In the genomic region with DNA sequence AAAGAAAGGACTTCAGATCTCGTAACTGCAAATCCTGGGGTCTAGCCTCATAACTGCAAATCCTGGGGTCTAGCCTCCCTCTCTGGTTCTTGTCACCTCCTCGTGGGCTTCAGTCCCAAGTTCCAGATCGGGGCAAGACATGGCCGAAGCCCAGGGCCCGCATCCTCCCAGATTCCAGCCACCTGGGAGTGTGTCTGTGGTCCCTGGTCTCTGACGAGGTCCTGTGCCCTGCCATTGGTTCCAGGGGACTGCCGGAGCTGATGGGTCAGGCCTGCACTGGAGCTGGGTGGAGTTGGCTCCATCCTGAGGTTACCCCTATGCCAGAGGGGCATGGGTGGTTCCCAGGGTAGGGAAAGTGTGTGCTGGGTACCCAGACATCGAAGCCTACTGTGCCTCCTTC, we compare ENCODE assay signal across 19 cellular contexts. TPM values are rescaled to one million over a fixed set of nuclear protein-coding genes. Genes with fewer than 3 reads are reported as not detected.
DNase-seq lines count a peak whose midpoint lies in the region; ATAC-seq, FAIRE-seq and TF ChIP-seq lines count a peak whose summit lies in the region.
"Had no signal": no experiment of that assay in that cellular context is flagged by ENCODE, and none has a peak within 500 bp of the region (broad histone marks: within the 10 kb centered on the region; RNA-seq: fewer than 3 reads in every experiment).

No MANE protein-coding gene starts in this region.

- H3K4me1 ChIP-seq in HepG2 (ENCODE audit: insufficient read depth, low read length): no peaks in the 10 kb centered on the region
- no peaks in the 10 kb centered on the region for H3K4me1 ChIP-seq in uterus
- H3K4me1 ChIP-seq: Caco-2, HAP-1 had no signal

- ATAC-seq in activated naive CD8-positive, alpha-beta T cell treated with anti-CD3 and anti-CD28 coated beads, Interleukin-2, amount 10 ng/mL, durations not matched to agents 7 days and 5 days (ENCODE audit: low read depth): no peak
- ATAC-seq in activated naive CD8-positive, alpha-beta T cell treated with anti-CD3 and anti-CD28 coated beads, Interleukin-2, amount 50 U/mL, for 24 hours: no peak
- ATAC-seq in HepG2 (no peak), sciatic nerve (no peak), GM21526 (IDR thresholded peaks at IDR 0.05; ENCODE audit: low FRiP score, unreplicated experiment) (no peak)

- peak; percentile 15 for DNase-seq in activated naive CD8-positive, alpha-beta T cell treated with anti-CD3 and anti-CD28 coated beads, Interleukin-2, amount 10 ng/mL, durations not matched to agents 7 days and 5 days
- no peak for DNase-seq in activated naive CD8-positive, alpha-beta T cell treated with anti-CD3 and anti-CD28 coated beads, Interleukin-2, amount 50 U/mL, for 24 hours
- DNase-seq in HCEC 1CT (peak; percentile 9), HepG2 (ENCODE audit: low spot score) (no peak), sciatic nerve (ENCODE audit: low spot score) (peak; percentile 34), uterus (no peak), epidermal melanocyte (ENCODE audit: insufficient read length, low spot score) (no peak)
- DNase-seq: 8988T, AML-193, DND-41, GDM1, HFFc6 had no signal

- H4K20me1 ChIP-seq in HepG2 (ENCODE audit: insufficient read depth, low read length): no peaks in the 10 kb centered on the region
- H4K20me1 ChIP-seq: BLaER1 had no signal

- H3K27me3 ChIP-seq in HepG2 (ENCODE audit: control insufficient read depth in 1 of 2, insufficient read depth in 2 of 2, low read length in 2 of 2) (peaks cover 2 to 19% of the 10 kb centered on the region in 2 experiments; a peak in 2 of 5 replicates), uterus (no peaks in the 10 kb centered on the region)
- H3K27me3 ChIP-seq: BLaER1 had no signal

- 13% methylated on average over 5 of the region's 8 CpGs for WGBS in HepG2 (ENCODE audit: low lambda C conversion rate)

- H3K27ac ChIP-seq in HepG2 (ENCODE audit: extremely low read length, insufficient read depth, low read length) (no peak overlapping the region), uterus (no peak overlapping the region)
- H3K27ac ChIP-seq: BLaER1 had no signal

- no peak overlapping the region for H2AFZ ChIP-seq in HepG2 (ENCODE audit: low read length)

- FAIRE-seq in HepG2 (lab: Jason Lieb, UNC): no peak
- FAIRE-seq: GM12892, H1 had no signal

- no peak overlapping the region for H3K4me3 ChIP-seq in HepG2 (replicated peaks in 1 of 3; ENCODE audit: insufficient read depth in 1 of 3, low read depth in 2 of 3, low read length in 3 of 3)
- H3K4me3 ChIP-seq in uterus: no peak overlapping the region
- H3K4me3 ChIP-seq: BLaER1, HAP-1 had no signal

- BruUV-seq in HepG2 (replicated peaks; lab: Mats Ljungman, UMichigan): no TSS peak

- H3K9ac ChIP-seq in HepG2 (ENCODE audit: insufficient read depth, low read depth, low read length): no peak overlapping the region
- H3K9ac ChIP-seq: BLaER1 had no signal

- TF ChIP-seq RAD21 in HepG2 (CRISPR knock-in tag; IDR thresholded peaks at IDR 0.05): no peak

- no peaks in the 10 kb centered on the region for H3K9me3 Mint-ChIP-seq in activated naive CD8-positive, alpha-beta T cell treated with anti-CD3 and anti-CD28 coated beads, Interleukin-2, amount 10 ng/mL, durations not matched to agents 7 days and 5 days
- H3K9me3 Mint-ChIP-seq in activated naive CD8-positive, alpha-beta T cell treated with anti-CD3 and anti-CD28 coated beads, Interleukin-2, amount 50 U/mL, for 24 hours: no peaks in the 10 kb centered on the region
- H3K9me3 Mint-ChIP-seq: CD8-positive, alpha-beta memory T cell; HFFc6 had no signal

- no peak overlapping the region for H3K4me3 Mint-ChIP-seq in activated naive CD8-positive, alpha-beta T cell treated with anti-CD3 and anti-CD28 coated beads, Interleukin-2, amount 10 ng/mL, durations not matched to agents 7 days and 5 days
- H3K4me3 Mint-ChIP-seq in activated naive CD8-positive, alpha-beta T cell treated with anti-CD3 and anti-CD28 coated beads, Interleukin-2, amount 50 U/mL, for 24 hours: no peak overlapping the region
- H3K4me3 Mint-ChIP-seq: CD8-positive, alpha-beta memory T cell; HFFc6 had no signal

- POLR2A ChIA-PET in activated naive CD8-positive, alpha-beta T cell treated with anti-CD3 and anti-CD28 coated beads, Interleukin-2, amount 10 ng/mL, durations not matched to agents 7 days and 5 days (lab: Charles Lee): no interaction called here
- POLR2A ChIA-PET in HepG2 (lab: Yijun Ruan, JAX): no interaction called here

- no peaks in the 10 kb centered on the region for H3K4me1 Mint-ChIP-seq in activated naive CD8-positive, alpha-beta T cell treated with anti-CD3 and anti-CD28 coated beads, Interleukin-2, amount 10 ng/mL, durations not matched to agents 7 days and 5 days
- peaks cover 7% of the 10 kb centered on the region for H3K4me1 Mint-ChIP-seq in activated naive CD8-positive, alpha-beta T cell treated with anti-CD3 and anti-CD28 coated beads, Interleukin-2, amount 50 U/mL, for 24 hours

- no peak overlapping the region for H3K27ac Mint-ChIP-seq in activated naive CD8-positive, alpha-beta T cell treated with anti-CD3 and anti-CD28 coated beads, Interleukin-2, amount 10 ng/mL, durations not matched to agents 7 days and 5 days
- no peak overlapping the region for H3K27ac Mint-ChIP-seq in activated naive CD8-positive, alpha-beta T cell treated with anti-CD3 and anti-CD28 coated beads, Interleukin-2, amount 50 U/mL, for 24 hours
- H3K27ac Mint-ChIP-seq: CD8-positive, alpha-beta memory T cell; HFFc6 had no signal

- no peak overlapping the region for H3K4me2 ChIP-seq in HepG2 (ENCODE audit: low read depth, low read length)
- H3K4me2 ChIP-seq: BLaER1 had no signal

- intact Hi-C loops in HepG2 (cut with micrococcal nuclease; ENCODE audit: unreplicated experiment) (no loop called here), sciatic nerve (cut with DNase I) (no loop called here), uterus (cut with DNase I; ENCODE audit: low total_unique reads) (no loop called here)

- H3K27me3 Mint-ChIP-seq in activated naive CD8-positive, alpha-beta T cell treated with anti-CD3 and anti-CD28 coated beads, Interleukin-2, amount 10 ng/mL, durations not matched to agents 7 days and 5 days: no peaks in the 10 kb centered on the region
- H3K27me3 Mint-ChIP-seq in activated naive CD8-positive, alpha-beta T cell treated with anti-CD3 and anti-CD28 coated beads, Interleukin-2, amount 50 U/mL, for 24 hours: peaks cover 5% of the 10 kb centered on the region

- H3K79me2 ChIP-seq in HepG2 (ENCODE audit: insufficient read depth, low read length): no peaks in the 10 kb centered on the region

- TF ChIP-seq EP300 in HepG2 (IDR thresholded peaks at IDR 0.05; ENCODE audit: low read depth in 2 of 2, low read length in 2 of 2) (no peak), HepG2 (CRISPR knock-in tag; IDR thresholded peaks at IDR 0.05; ENCODE audit: borderline replicate concordance) (no peak)

- no peaks in the 10 kb centered on the region for H3K36me3 ChIP-seq in HepG2 (replicated peaks in 1 of 2; ENCODE audit: control insufficient read depth in 1 of 2, insufficient read depth in 2 of 2, low read length in 2 of 2)
- no peaks in the 10 kb centered on the region for H3K36me3 ChIP-seq in uterus
- H3K36me3 ChIP-seq: BLaER1, HAP-1 had no signal

- in situ Hi-C loops in HepG2 (cut with HindIII; ENCODE audit: extremely low pct_ligation_motif_present, low pct_unique_long_range_greater_than_20kb): loop anchor here (25.0 kb wide), 1 partner anchor 145 kb away; no protein-coding TSS in a partner anchor

- TF ChIP-seq POLR2A in HepG2 (IDR thresholded peaks at IDR 0.05; ENCODE audit: insufficient read depth in 1 of 2, low read depth in 2 of 2, low read length in 2 of 2) (no peak), uterus (IDR thresholded peaks at IDR 0.05) (no peak)

- H3K36me3 Mint-ChIP-seq in activated naive CD8-positive, alpha-beta T cell treated with anti-CD3 and anti-CD28 coated beads, Interleukin-2, amount 10 ng/mL, durations not matched to agents 7 days and 5 days: no peaks in the 10 kb centered on the region
- no peaks in the 10 kb centered on the region for H3K36me3 Mint-ChIP-seq in activated naive CD8-positive, alpha-beta T cell treated with anti-CD3 and anti-CD28 coated beads, Interleukin-2, amount 50 U/mL, for 24 hours (ENCODE audit: low read depth)

- CTCF ChIA-PET in HepG2 (lab: Yijun Ruan, JAX; ENCODE audit: low intra/inter-chr PET ratio, low total read pairs): no interaction called here

- no peaks in the 10 kb centered on the region for H3K9me3 ChIP-seq in HepG2 (ENCODE audit: low read length)
- H3K9me3 ChIP-seq in uterus: no peaks in the 10 kb centered on the region
- H3K9me3 ChIP-seq: Caco-2, HAP-1 had no signal

- TF ChIP-seq CTCF in HepG2 (CRISPR knock-in tag; IDR thresholded peaks at IDR 0.05) (no peak), uterus (IDR thresholded peaks at IDR 0.05) (no peak)

RNA-seq across cellular contexts. Expression of a gene that starts 17.7 kb away (rescaled TPM):
- 10 to 100 TPM; 31.1 to 34.4 TPM for total RNA-seq in activated naive CD8-positive, alpha-beta T cell treated with anti-CD3 and anti-CD28 coated beads, Interleukin-2, amount 10 ng/mL, durations not matched to agents 7 days and 5 days
- total RNA-seq in HepG2 (2016; rRNA removed; fragmentation: Illumina TruSeq; extraction: Trizol) (31.4 and 43.4 TPM in 2 replicates), sciatic nerve (18.6 TPM), uterus (10 to 100 TPM in 2 of 4 donors, 1 to 10 TPM in 2; 6.4 to 41.9 (median 17.5) TPM)
- total RNA-seq in HepG2 (2016; cell fraction: cytosol; rRNA removed; fragmentation: Illumina TruSeq; extraction: Trizol; ENCODE audit: low read depth): 9.1 and 10.6 TPM in 2 replicates
- 30.8 and 45.5 TPM in 2 replicates for total RNA-seq in HepG2 (2016; cell fraction: insoluble cytoplasmic fraction; rRNA removed; fragmentation: Illumina TruSeq; extraction: Trizol)
- total RNA-seq in HepG2 (2016; cell fraction: membrane; rRNA removed; fragmentation: Illumina TruSeq; extraction: Trizol): 23.1 and 25.3 TPM in 2 replicates
- 12.4 and 14.4 TPM in 2 replicates for total RNA-seq in HepG2 (2016; cell fraction: nucleus; rRNA removed; fragmentation: Illumina TruSeq; extraction: Trizol)
- polyA plus RNA-seq in HepG2 (2011; rRNA removed): 18.7 and 21.6 TPM in 2 replicates
- polyA plus RNA-seq in HepG2 (2011; cell fraction: cytosol; rRNA removed): 19.8 and 22.2 TPM in 2 replicates
- polyA plus RNA-seq in HepG2 (2011; cell fraction: nucleus; rRNA removed): 12.8 and 14.0 TPM in 2 replicates
- polyA plus RNA-seq in HepG2 (2012): 13.3 and 16.8 TPM in 2 replicates
- polyA plus RNA-seq in HepG2 (2016; cell fraction: cytosol; fragmentation: Illumina TruSeq; extraction: Trizol; ENCODE audit: low read depth): 4.2 and 5.1 TPM in 2 replicates
- polyA plus RNA-seq in HepG2 (2016; cell fraction: insoluble cytoplasmic fraction; fragmentation: Illumina TruSeq; extraction: Trizol; ENCODE audit: low read depth): 37.9 and 38.1 TPM in 2 replicates
- 11.1 and 13.7 TPM in 2 replicates for polyA plus RNA-seq in HepG2 (2016; cell fraction: membrane; fragmentation: Illumina TruSeq; extraction: Trizol; ENCODE audit: low read depth)
- 24.6 and 27.6 TPM in 2 replicates for polyA plus RNA-seq in HepG2 (2016; cell fraction: nucleus; fragmentation: Illumina TruSeq; extraction: Trizol; ENCODE audit: insufficient read depth, low read depth)
- polyA minus RNA-seq in HepG2 (2011; rRNA and poly(A)+ RNA removed; ENCODE audit: low replicate concordance): 23.0 and 28.7 TPM in 2 replicates
- 11.2 and 12.0 TPM in 2 replicates for polyA minus RNA-seq in HepG2 (2011; cell fraction: cytosol; rRNA and poly(A)+ RNA removed)
- 6.7 and 8.5 TPM in 2 replicates for polyA minus RNA-seq in HepG2 (2011; cell fraction: nucleus; rRNA and poly(A)+ RNA removed)

Comparison
In these comparisons a context has a peak if more than half of its experiments do, and no peak if none do; other contexts are left out.
1. DNase-seq: peak in activated naive CD8-positive, alpha-beta T cell treated with anti-CD3 and anti-CD28 coated beads, Interleukin-2, amount 10 ng/mL, durations not matched to agents 7 days and 5 days (single experiment), HCEC 1CT (single experiment) and sciatic nerve (single experiment); none in activated naive CD8-positive, alpha-beta T cell treated with anti-CD3 and anti-CD28 coated beads, Interleukin-2, amount 50 U/mL, for 24 hours (single experiment), HepG2 (single experiment), uterus (0 of 2) and epidermal melanocyte (single experiment).